Comparison of ENCODE assay signal across 22 cellular contexts in the genomic region with DNA sequence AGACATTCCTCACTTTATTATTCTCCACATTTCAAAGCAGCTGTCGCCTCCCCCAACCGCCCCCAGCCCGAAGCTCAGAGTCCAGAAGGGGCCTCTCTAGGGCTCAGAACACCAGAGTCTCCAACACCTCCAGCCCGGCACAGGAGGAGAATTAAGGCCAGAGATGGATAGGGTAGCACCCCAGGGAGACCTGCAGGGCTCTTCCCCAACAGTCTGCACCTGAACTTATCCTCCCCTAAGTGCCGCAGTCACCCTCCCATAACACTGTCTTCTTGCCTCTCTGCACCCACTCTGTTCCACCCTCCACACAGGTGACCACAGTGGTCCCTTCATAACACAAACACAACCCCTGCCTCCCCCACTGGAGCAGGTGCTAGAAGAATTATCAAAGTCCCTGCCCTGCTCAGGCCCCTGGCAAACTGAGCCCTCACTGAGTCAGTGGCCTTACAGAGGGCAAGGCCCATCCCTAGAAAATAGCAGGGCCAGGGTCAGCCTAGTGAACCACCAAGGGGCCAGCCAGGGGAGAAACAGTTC. TPM values are rescaled to one million over a fixed set of nuclear protein-coding genes. Genes with fewer than 3 reads are reported as not detected.
DNase-seq lines count a peak whose midpoint lies in the region; ATAC-seq and TF ChIP-seq lines count a peak whose summit lies in the region.
"Had no signal": no experiment of that assay in that cellular context is flagged by ENCODE, and none has a peak within 500 bp of the region (broad histone marks: within the 10 kb centered on the region; RNA-seq: fewer than 3 reads in every experiment).

No MANE protein-coding gene starts in this region.

- WGBS in tibial nerve, 2 donors, result 69 to 70% methylated on average over 5 of the region's 5 CpGs

- ATAC-seq in activated CD8-positive, alpha-beta memory T cell treated with anti-CD3 and anti-CD28 coated beads, Interleukin-2, amount 10 ng/mL, durations not matched to agents 7 days and 5 days, result no peak
- no peak for ATAC-seq in RWPE2 (ENCODE audit: low read depth)
- ATAC-seq: esophagus mucosa, lower lobe of right lung had no signal

- no peak overlapping the region for H3K4me3 Mint-ChIP-seq in activated CD8-positive, alpha-beta memory T cell treated with anti-CD3 and anti-CD28 coated beads, Interleukin-2, amount 10 ng/mL, durations not matched to agents 7 days and 5 days
- H3K4me3 Mint-ChIP-seq in progenitor cell of endocrine pancreas (ENCODE audit: low read depth), result no peak overlapping the region
- H3K4me3 Mint-ChIP-seq: activated T-helper 1 cell treated with anti-CD3 and anti-CD28 coated beads, Interleukin-12 subunit alpha, Interleukin-12 subunit beta, Interleukin-2, Interleukin-4 antibody, amounts not matched to agents 30 ng/mL and 10 ng/mL and 1 ng/mL, durations not matched to agents 14 hours and 24 hours and 36 hours had no signal

- no peaks in the 10 kb centered on the region for H3K27me3 ChIP-seq in RWPE2 (ENCODE audit: insufficient read depth, poor library complexity, severe bottlenecking)
- peaks cover 8% of the 10 kb centered on the region for H3K27me3 ChIP-seq in iPS-15b (ENCODE audit: control insufficient read depth, insufficient read depth, low read length)
- no peaks in the 10 kb centered on the region for H3K27me3 ChIP-seq in tibial nerve
- H3K27me3 ChIP-seq: BLaER1, vagina had no signal

- TF ChIP-seq POLR2A in tibial nerve (IDR thresholded peaks at IDR 0.05), result no peak

- CTCF ChIA-PET in activated CD8-positive, alpha-beta memory T cell treated with anti-CD3 and anti-CD28 coated beads, Interleukin-2, amount 10 ng/mL, durations not matched to agents 7 days and 5 days (lab: Charles Lee), result interaction anchor here (1.2 kb wide), 1 partner anchor 60 kb away, joined by 4 read pairs; no protein-coding TSS in a partner anchor

- peak; percentile 29 for DNase-seq in activated CD8-positive, alpha-beta memory T cell treated with anti-CD3 and anti-CD28 coated beads, Interleukin-2, amount 10 ng/mL, durations not matched to agents 7 days and 5 days
- no peak for DNase-seq in activated CD8-positive, alpha-beta memory T cell treated with anti-CD3 and anti-CD28 coated beads, Interleukin-2, amount 50 U/mL, for 4 hours
- peak; percentile 23 for DNase-seq in RWPE2 (ENCODE audit: low spot score)
- peak; percentile 6 for DNase-seq in progenitor cell of endocrine pancreas (ENCODE audit: low spot score, unreplicated experiment)
- no peak for DNase-seq in NCI-H2107 treated with DMSO at 0.1 percent for 48 hours (lab: John Stamatoyannopoulos, UW; ENCODE audit: unreplicated experiment)
- no peak for DNase-seq in tibial nerve (ENCODE audit: low spot score in 2 of 2)
- DNase-seq in NCI-H510A (lab: John Stamatoyannopoulos, UW), result no peak
- DNase-seq: caudate nucleus, GOT3, lower lobe of right lung, NCI-H1092, NCI-H2081 treated with DMSO at 0.1 percent for 48 hours, NCI-H524 treated with DMSO at 0.1 percent for 48 hours, small intestine, substantia nigra, SW 1271 had no signal

- no peak overlapping the region for H3K27ac Mint-ChIP-seq in activated CD8-positive, alpha-beta memory T cell treated with anti-CD3 and anti-CD28 coated beads, Interleukin-2, amount 10 ng/mL, durations not matched to agents 7 days and 5 days
- H3K27ac Mint-ChIP-seq in progenitor cell of endocrine pancreas, result peak overlapping the region; percentile 52
- H3K27ac Mint-ChIP-seq: activated T-helper 1 cell treated with anti-CD3 and anti-CD28 coated beads, Interleukin-12 subunit alpha, Interleukin-12 subunit beta, Interleukin-2, Interleukin-4 antibody, amounts not matched to agents 30 ng/mL and 10 ng/mL and 1 ng/mL, durations not matched to agents 14 hours and 24 hours and 36 hours had no signal

- H3K9me3 ChIP-seq in RWPE2 (ENCODE audit: severe bottlenecking) (no peaks in the 10 kb centered on the region), iPS-15b (ENCODE audit: control insufficient read depth, insufficient read depth, low read length) (no peaks in the 10 kb centered on the region), tibial nerve (no peaks in the 10 kb centered on the region)
- H3K9me3 ChIP-seq: A549, BLaER1, lower lobe of right lung, vagina had no signal

- H3K9me3 Mint-ChIP-seq in activated CD8-positive, alpha-beta memory T cell treated with anti-CD3 and anti-CD28 coated beads, Interleukin-2, amount 10 ng/mL, durations not matched to agents 7 days and 5 days (ENCODE audit: low read depth), result no peaks in the 10 kb centered on the region
- no peaks in the 10 kb centered on the region for H3K9me3 Mint-ChIP-seq in progenitor cell of endocrine pancreas (ENCODE audit: low read depth)
- H3K9me3 Mint-ChIP-seq: activated T-helper 1 cell treated with anti-CD3 and anti-CD28 coated beads, Interleukin-12 subunit alpha, Interleukin-12 subunit beta, Interleukin-2, Interleukin-4 antibody, amounts not matched to agents 30 ng/mL and 10 ng/mL and 1 ng/mL, durations not matched to agents 14 hours and 24 hours and 36 hours had no signal

- H3K4me1 ChIP-seq in RWPE2 (ENCODE audit: insufficient read depth, poor library complexity, severe bottlenecking) (no peaks in the 10 kb centered on the region), iPS-15b (ENCODE audit: control insufficient read depth, insufficient read depth, low read length) (peaks cover 2% of the 10 kb centered on the region), tibial nerve (peaks cover 0 to 44% (median 11%) of the 10 kb centered on the region in 4 donors)
- H3K4me1 ChIP-seq: A549 had no signal

- TF ChIP-seq EP300 in tibial nerve (IDR thresholded peaks at IDR 0.05), result no peak

- TF ChIP-seq CTCF in RWPE2 (IDR thresholded peaks at IDR 0.05; ENCODE audit: poor library complexity, severe bottlenecking), result no peak
- TF ChIP-seq CTCF in progenitor cell of endocrine pancreas (IDR thresholded peaks at IDR 0.05; ENCODE audit: unreplicated experiment), result no peak
- no peak for TF ChIP-seq CTCF in tibial nerve (IDR thresholded peaks at IDR 0.05)

- no peaks in the 10 kb centered on the region for H3K36me3 Mint-ChIP-seq in activated CD8-positive, alpha-beta memory T cell treated with anti-CD3 and anti-CD28 coated beads, Interleukin-2, amount 10 ng/mL, durations not matched to agents 7 days and 5 days
- no peaks in the 10 kb centered on the region for H3K36me3 Mint-ChIP-seq in progenitor cell of endocrine pancreas (ENCODE audit: insufficient read depth)

- peaks cover 4% of the 10 kb centered on the region for H3K27me3 Mint-ChIP-seq in activated CD8-positive, alpha-beta memory T cell treated with anti-CD3 and anti-CD28 coated beads, Interleukin-2, amount 10 ng/mL, durations not matched to agents 7 days and 5 days
- peaks cover 6% of the 10 kb centered on the region for H3K27me3 Mint-ChIP-seq in progenitor cell of endocrine pancreas

- H3K27ac ChIP-seq in RWPE2 (ENCODE audit: poor library complexity, severe bottlenecking) (no peak overlapping the region), tibial nerve (peak overlapping the region in 1 of 4 donors; percentile 88)
- H3K27ac ChIP-seq: A549, BLaER1, lower lobe of right lung, vagina had no signal

- no peak overlapping the region for H3K4me3 ChIP-seq in RWPE2 (ENCODE audit: severe bottlenecking)
- H3K4me3 ChIP-seq in iPS-15b (ENCODE audit: low read depth, low read length), result no peak overlapping the region
- no peak overlapping the region for H3K4me3 ChIP-seq in tibial nerve
- H3K4me3 ChIP-seq: A549, BLaER1, lower lobe of right lung, vagina had no signal

- H3K36me3 ChIP-seq in RWPE2 (ENCODE audit: low read depth) (no peaks in the 10 kb centered on the region), iPS-15b (ENCODE audit: control insufficient read depth, insufficient read depth, low read length) (no peaks in the 10 kb centered on the region), tibial nerve (no peaks in the 10 kb centered on the region)
- H3K36me3 ChIP-seq: BLaER1, lower lobe of right lung, vagina had no signal

- peak overlapping the region; percentile 12 for H3K9ac ChIP-seq in iPS-15b (ENCODE audit: low read depth, low read length)
- H3K9ac ChIP-seq: BLaER1 had no signal

- peaks cover 4% of the 10 kb centered on the region for H3K4me1 Mint-ChIP-seq in activated CD8-positive, alpha-beta memory T cell treated with anti-CD3 and anti-CD28 coated beads, Interleukin-2, amount 10 ng/mL, durations not matched to agents 7 days and 5 days
- H3K4me1 Mint-ChIP-seq in progenitor cell of endocrine pancreas (ENCODE audit: low read depth), result peaks cover 4% of the 10 kb centered on the region

RNA-seq across cellular contexts. Expression of a gene that starts 14.1 kb away (rescaled TPM):
- not detected for total RNA-seq in activated CD8-positive, alpha-beta memory T cell treated with anti-CD3 and anti-CD28 coated beads, Interleukin-2, amount 10 ng/mL, durations not matched to agents 7 days and 5 days
- 0.33 TPM in 1 of 2 replicates, not detected in the other for total RNA-seq in progenitor cell of endocrine pancreas
- 10 to 100 TPM in 1 of 4 donors, 1 to 10 TPM in 3; 5.4 to 17.1 (median 8.6) TPM for total RNA-seq in tibial nerve
- total RNA-seq: activated T-helper 1 cell treated with anti-CD3 and anti-CD28 coated beads, Interleukin-12 subunit alpha, Interleukin-12 subunit beta, Interleukin-2, Interleukin-4 antibody, amounts not matched to agents 30 ng/mL and 10 ng/mL and 1 ng/mL, durations not matched to agents 14 hours and 24 hours and 36 hours; vagina had no signal

RNA-seq across cellular contexts. Expression of a gene that starts 28.4 kb away (rescaled TPM):
- total RNA-seq in activated CD8-positive, alpha-beta memory T cell treated with anti-CD3 and anti-CD28 coated beads, Interleukin-2, amount 10 ng/mL, durations not matched to agents 7 days and 5 days, result not detected
- total RNA-seq in progenitor cell of endocrine pancreas (0.26 and 0.40 TPM in 2 replicates), tibial nerve (10 to 100 TPM in 3 of 4 donors, 1 to 10 TPM in 1; 8.1 to 14.3 (median 13.6) TPM)
- total RNA-seq: activated T-helper 1 cell treated with anti-CD3 and anti-CD28 coated beads, Interleukin-12 subunit alpha, Interleukin-12 subunit beta, Interleukin-2, Interleukin-4 antibody, amounts not matched to agents 30 ng/mL and 10 ng/mL and 1 ng/mL, durations not matched to agents 14 hours and 24 hours and 36 hours had no signal

Comparison
In these comparisons a context has a peak if more than half of its experiments do, and no peak if none do; other contexts are left out.
1. DNase-seq: peak in activated CD8-positive, alpha-beta memory T cell treated with anti-CD3 and anti-CD28 coated beads, Interleukin-2, amount 10 ng/mL, durations not matched to agents 7 days and 5 days (single experiment), RWPE2 (single experiment) and progenitor cell of endocrine pancreas (single experiment); none in activated CD8-positive, alpha-beta memory T cell treated with anti-CD3 and anti-CD28 coated beads, Interleukin-2, amount 50 U/mL, for 4 hours (single experiment), NCI-H2107 treated with DMSO at 0.1 percent for 48 hours (single experiment), tibial nerve (0 of 2) and NCI-H510A (single experiment).